Comparison of ENCODE assay signal across 31 cellular contexts in genomic region chr11:61875698-61876097, GRCh38. TPM values are rescaled to one million over a fixed set of nuclear protein-coding genes. Genes with fewer than 3 reads are reported as not detected.
"Had no signal": no experiment of that assay in that cellular context is flagged by ENCODE, and none has a peak within 500 bp of the region (broad histone marks: within the 10 kb centered on the region; RNA-seq: fewer than 3 reads in every experiment).

No MANE protein-coding gene starts in this region.

- ATAC-seq: activated CD4-positive, alpha-beta T cell treated with anti-CD3 and anti-CD28 coated beads for 36 hours; activated CD4-positive, CD25-positive, alpha-beta regulatory T cell treated with anti-CD3 and anti-CD28 coated beads, Interleukin-2, amount 50 U/mL, for 24 hours; activated naive CD4-positive, alpha-beta T cell treated with anti-CD3 and anti-CD28 coated beads, Interleukin-2, amount 50 U/mL, for 72 hours; activated T-cell treated with anti-CD3 and anti-CD28 coated beads, Interleukin-2, amount 50 U/mL, for 4 hours; WTC11 had no signal

- H3K9me3 ChIP-seq: SJCRH30 had no signal

- FAIRE-seq: TTC549 had no signal

- H3K4me3 ChIP-seq: SJCRH30, SK-N-MC had no signal

- DNase-seq: activated CD4-positive, alpha-beta memory T cell treated with anti-CD3 and anti-CD28 coated beads for 36 hours; activated CD4-positive, alpha-beta T cell treated with anti-CD3 and anti-CD28 coated beads for 36 hours; activated CD4-positive, alpha-beta T cell treated with anti-CD3 and anti-CD28 coated beads, Interleukin-2, amount 10 ng/mL, durations not matched to agents 7 days and 5 days; activated CD8-positive, alpha-beta memory T cell treated with anti-CD3 and anti-CD28 coated beads, Interleukin-2, amount 50 U/mL, for 4 hours; activated gamma-delta T cell treated with Interleukin-2 at 50 U/mL for 16 hours; activated naive CD4-positive, alpha-beta T cell treated with anti-CD3 and anti-CD28 coated beads for 36 hours; activated T-cell treated with anti-CD3 and anti-CD28 coated beads for 4 hours; activated T-cell treated with anti-CD3 and anti-CD28 coated beads, Interleukin-2, amount 50 U/mL, for 4 hours; anterior cingulate cortex; caudate nucleus; cerebellar nuclear complex; Karpas-422; KBM-7; NCI-H1105; NCI-H1436; NCI-H1694; NCI-H1930; NCI-H2081 treated with DMSO at 0.1 percent for 48 hours; NCI-H226; NCI-H446 treated with DMSO at 0.1 percent for 48 hours; NCI-H524; NCI-H69; SHP77; SJCRH30 had no signal

- H3K27ac ChIP-seq: SJCRH30, SK-N-MC had no signal

- H3K27me3 ChIP-seq: SJCRH30 had no signal

RNA-seq across cellular contexts. Expression of gene RAB3IL1, which starts 41.7 kb away (rescaled TPM):
- total RNA-seq: activated CD4-positive, alpha-beta T cell treated with anti-CD3 and anti-CD28 coated beads, Interleukin-2, amount 10 ng/mL, durations not matched to agents 7 days and 5 days; OCI-LY7; T-helper 2 cell treated with Interferon-gamma antibody and Interleukin-4, amounts not matched to agents 100 ng/mL and 5 ng/mL, for 36 hours had no signal

RNA-seq across cellular contexts. Expression of gene FADS1, which starts 58.9 kb away (rescaled TPM):
- total RNA-seq: OCI-LY7 had no signal
